In the genomic region with DNA sequence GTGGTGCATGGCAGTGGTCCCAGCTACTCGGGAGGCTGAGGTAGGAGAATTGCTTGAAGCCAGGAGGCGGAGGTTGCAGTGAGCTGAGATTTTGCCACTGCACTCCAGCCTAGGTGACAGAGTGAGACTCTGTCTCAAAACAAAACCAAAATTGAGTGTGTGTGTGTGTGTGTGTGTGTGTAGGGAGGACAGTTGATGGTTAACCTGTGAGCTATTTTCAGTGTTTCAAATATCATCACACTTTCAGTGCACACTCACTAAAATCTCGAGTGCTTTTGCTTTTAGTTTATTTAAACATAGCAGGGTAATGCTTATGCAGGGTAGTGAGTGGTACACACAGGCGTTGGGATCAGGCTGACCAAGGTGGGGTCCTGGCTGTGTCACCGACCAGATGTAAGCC, we compare ENCODE assay signal across 8 cellular contexts.
DNase-seq lines count a peak whose midpoint lies in the region; ATAC-seq, FAIRE-seq and TF ChIP-seq lines count a peak whose summit lies in the region.
"Not testable (repeated sequence)": the region's sequence is repeated elsewhere in the genome, so short reads cannot be mapped to it uniquely, and the experiment has no call there.

No MANE protein-coding gene starts in this region.

- H2AK5ac ChIP-seq in H1 (ENCODE audit: low read depth, low read length) = not testable (repeated sequence)

- not testable (repeated sequence) for H4K5ac ChIP-seq in H1 (ENCODE audit: insufficient read length, low read depth, low read length)

- H2BK12ac ChIP-seq in H1 (ENCODE audit: low read depth, low read length) = not testable (repeated sequence)

- not testable (repeated sequence) for H4K8ac ChIP-seq in H1 (ENCODE audit: extremely low read depth, insufficient read depth, low read length)

- H3K27me3 ChIP-seq in H1 (replicated peaks in 1 of 4; ENCODE audit: control insufficient read depth in 3 of 4, extremely low read depth in 1 of 4, insufficient read depth in 3 of 4, low read length in 3 of 4) = not testable (repeated sequence)

- H3K18ac ChIP-seq in H1 (ENCODE audit: extremely low read depth, low read length) = peak overlapping the region; percentile 60; the same call in 1 of the 2 replicates

- not testable (repeated sequence) for H2BK15ac ChIP-seq in H1 (ENCODE audit: low read length)

- not testable (repeated sequence) for H2BK20ac ChIP-seq in H1 (ENCODE audit: low read length)

- not testable (repeated sequence) for H3K9ac ChIP-seq in H1 (replicated peaks in 1 of 4; ENCODE audit: extremely low read depth in 1 of 4, low read depth in 3 of 4, low read length in 3 of 4)

- TF ChIP-seq EP300 in H1 (IDR thresholded peaks at IDR 0.05; ENCODE audit: borderline replicate concordance in 1 of 2, low read depth in 2 of 2, low read length in 2 of 2) = not testable (repeated sequence)

- not testable (repeated sequence) for H3K36me3 ChIP-seq in H1 (ENCODE audit: control insufficient read depth in 2 of 4, insufficient read depth in 4 of 4, low read length in 3 of 4)

- H3K79me2 ChIP-seq in H1 (ENCODE audit: control insufficient read depth in 1 of 2, insufficient read depth in 2 of 2, low read length in 2 of 2) = not testable (repeated sequence)

- not testable (repeated sequence) for H3K14ac ChIP-seq in H1 (ENCODE audit: insufficient read length)

- not testable (repeated sequence) for H3K23me2 ChIP-seq in H1 (ENCODE audit: low read depth, low read length)

- not testable (repeated sequence) for H4K20me1 ChIP-seq in H1 (replicated peaks in 1 of 2; ENCODE audit: control insufficient read depth in 1 of 2, insufficient read depth in 2 of 2, low read length in 2 of 2)

- H3K23ac ChIP-seq in H1 (ENCODE audit: insufficient read length) = not testable (repeated sequence)

- H3K79me1 ChIP-seq in H1 (ENCODE audit: low read depth, low read length) = not testable (repeated sequence)

- DNase-seq in H1 (ENCODE audit: low read depth in 1 of 2, low spot score in 2 of 2) = not testable (repeated sequence)

- not testable (repeated sequence) for FAIRE-seq in H1 (lab: Jason Lieb, UNC)

- H3K4me1 ChIP-seq in H1 (replicated peaks in 1 of 4; ENCODE audit: control insufficient read depth in 3 of 4, insufficient read depth in 4 of 4, low read length in 3 of 4) = peaks cover 4 to 26% (median 17%) of the 10 kb centered on the region in 4 experiments; a peak in 6 of 7 replicates

- not testable (repeated sequence) for H4K91ac ChIP-seq in H1 (replicated peaks; ENCODE audit: insufficient read length, low read length)

- H2BK120ac ChIP-seq in H1 (replicated peaks; ENCODE audit: low read depth, low read length) = peak overlapping the region; percentile 19

- POLR2A ChIA-PET in H1 (lab: Charles Lee; ENCODE audit: partially characterized antibody) = not testable (repeated sequence)

- not testable (repeated sequence) for TF ChIP-seq CTCF in H1 (IDR thresholded peaks at IDR 0.05; ENCODE audit: control extremely low read depth in 1 of 3, insufficient read depth in 1 of 3, low read depth in 1 of 3, low read length in 3 of 3)

- not testable (repeated sequence) for TF ChIP-seq RAD21 in H1 (IDR thresholded peaks at IDR 0.05 in 1 of 2, conservative IDR thresholded peaks at IDR 0.05 in 1 of 2; ENCODE audit: low read depth in 2 of 2, low read length in 2 of 2)

- CTCF ChIA-PET in H1 (lab: Charles Lee; ENCODE audit: partially characterized antibody) = interaction anchor here (1.4 to 3.9 kb wide), 3 partner anchors 11 to 245 kb away, joined by 5 to 13 read pairs (median 5); no protein-coding TSS in a partner anchor

- not testable (repeated sequence) for H3K27ac ChIP-seq in H1 (ENCODE audit: low read depth, low read length)

- H3K4ac ChIP-seq in H1 (replicated peaks; ENCODE audit: insufficient read length, low read depth, low read length) = not testable (repeated sequence)

- not testable (repeated sequence) for H2BK5ac ChIP-seq in H1 (ENCODE audit: low read depth, low read length)

- not testable (repeated sequence) for H2AFZ ChIP-seq in H1 (ENCODE audit: low read length)

- not testable (repeated sequence) for TF ChIP-seq POLR2A in H1 (IDR thresholded peaks at IDR 0.05; ENCODE audit: control extremely low read depth in 1 of 2, low read depth in 2 of 2, low read length in 2 of 2)

- 66% methylated on average over 5 of the region's 5 CpGs; no CpG with 5 or more reads in 1 of the 2 experiments for WGBS in H1 (ENCODE audit: extremely low coverage in 1 of 2, insufficient coverage in 1 of 2, insufficient read length in 1 of 2, insufficient replicate concordance in 2 of 2, low coverage in 1 of 2, low lambda C conversion rate in 2 of 2, missing lambda C conversion rate in 1 of 2), 2 experiments

- H3K9me3 ChIP-seq in H1 (ENCODE audit: insufficient read depth in 2 of 2, low read depth in 1 of 2, low read length in 1 of 2) = not testable (repeated sequence)

- not testable (repeated sequence) for H3K4me2 ChIP-seq in H1 (ENCODE audit: insufficient read depth in 1 of 2, low read depth in 2 of 2, low read length in 2 of 2)

- H3K56ac ChIP-seq in H1 (replicated peaks; ENCODE audit: insufficient read length, low read depth, low read length) = not testable (repeated sequence)

- ATAC-seq in GM18499 (IDR thresholded peaks at IDR 0.05; ENCODE audit: insufficient read depth, unreplicated experiment) (peak; percentile 50), GM18907 (IDR thresholded peaks at IDR 0.05; ENCODE audit: unreplicated experiment) (peak; percentile 86), GM19455 (IDR thresholded peaks at IDR 0.05; ENCODE audit: unreplicated experiment) (peak; percentile 75), GM21576 (IDR thresholded peaks at IDR 0.05; ENCODE audit: unreplicated experiment) (peak; percentile 91), HG02852 (IDR thresholded peaks at IDR 0.05; ENCODE audit: unreplicated experiment) (peak; percentile 83), HG03097 (IDR thresholded peaks at IDR 0.05; ENCODE audit: low FRiP score, unreplicated experiment) (peak; percentile 98), HG03457 (IDR thresholded peaks at IDR 0.05; ENCODE audit: unreplicated experiment) (peak; percentile 82)

- not testable (repeated sequence) for H3K4me3 ChIP-seq in H1 (ENCODE audit: extremely low read depth in 1 of 4, insufficient read depth in 2 of 4, low read depth in 3 of 4, low read length in 4 of 4)
